9 cellular contexts compared by ENCODE assay signal in genomic region chr3:128076465-128076782, GRCh38. TPM values are rescaled to one million over a fixed set of nuclear protein-coding genes. Genes with fewer than 3 reads are reported as not detected.
A peak's percentile ranks its signal among the peaks of the same experiment; 100 is the strongest.
DNase-seq lines count a peak whose midpoint lies in the region; ATAC-seq and TF ChIP-seq lines count a peak whose summit lies in the region.
"Had no signal": no experiment of that assay in that cellular context is flagged by ENCODE, and none has a peak within 500 bp of the region (broad histone marks: within the 10 kb centered on the region; RNA-seq: fewer than 3 reads in every experiment).

No MANE protein-coding gene starts in this region.

- peak in 1 of 5 donors; percentile 22 for DNase-seq in CD4-positive, alpha-beta memory T cell
- no peak for DNase-seq in heart right ventricle
- no peak for DNase-seq in ovary
- no peak for DNase-seq in UCSD-AML1 (lab: John Stamatoyannopoulos, UW; ENCODE audit: unreplicated experiment)
- no peak for DNase-seq in HuH-7 (ENCODE audit: low spot score)
- DNase-seq in substantia nigra (lab: John Stamatoyannopoulos, UW), result no peak
- DNase-seq: midbrain had no signal

- H3K36me3 ChIP-seq in CD4-positive, alpha-beta memory T cell (ENCODE audit: insufficient read depth, low read length), result peaks cover 5% of the 10 kb centered on the region
- peaks cover 0 to 44% (median 3%) of the 10 kb centered on the region in 9 donors for H3K36me3 ChIP-seq in heart right ventricle
- no peaks in the 10 kb centered on the region for H3K36me3 ChIP-seq in ovary

- no peaks in the 10 kb centered on the region for H3K27me3 ChIP-seq in CD4-positive, alpha-beta memory T cell (ENCODE audit: insufficient read depth, low read length)
- H3K27me3 ChIP-seq in heart right ventricle (no peaks in the 10 kb centered on the region), ovary (no peaks in the 10 kb centered on the region)

- ATAC-seq in heart right ventricle (peak; percentile 2 to 28 (median 6)), GM18505 (IDR thresholded peaks at IDR 0.05; ENCODE audit: unreplicated experiment) (no peak)

- H3K36me3 Mint-ChIP-seq in CD4-positive, alpha-beta memory T cell, result peaks cover 31 to 41% of the 10 kb centered on the region in 2 donors
- H3K36me3 Mint-ChIP-seq in activated naive CD4-positive, alpha-beta T cell treated with anti-CD3 and anti-CD28 coated beads, Interleukin-2, amount 50 U/mL, for 24 hours, result peaks cover 13% of the 10 kb centered on the region

- POLR2A ChIA-PET in CD4-positive, alpha-beta memory T cell (lab: Charles Lee; ENCODE audit: partially characterized antibody), result interaction anchor here (1.6 kb wide), 1 partner anchor 24 kb away, joined by 8 read pairs; the partner anchor contains the start of gene SEC61A1

- H3K27ac ChIP-seq in CD4-positive, alpha-beta memory T cell (ENCODE audit: low read depth, low read length), result no peak overlapping the region
- H3K27ac ChIP-seq in heart right ventricle (peak overlapping the region in 4 of 10 donors; percentile 37 to 57 (median 46)), ovary (no peak overlapping the region), substantia nigra (ENCODE audit: low read depth, low read length, poor library complexity, severe bottlenecking) (no peak overlapping the region)

- intact Hi-C loops in CD4-positive, alpha-beta memory T cell (cut with micrococcal nuclease), result loop anchor here (1.0 to 5.0 kb wide), 3 partner anchors 46 to 532 kb away; partner anchors contain the start of gene RUVBL1
- intact Hi-C loops in heart right ventricle (cut with DNase I) (loop anchor here in 3 of 10 donors (5.0 to 10.0 kb wide), 3 partner anchors 56 to 531 kb away; no protein-coding TSS in a partner anchor), ovary (cut with DNase I) (loop anchor here (5.0 to 10.0 kb wide), 5 partner anchors 91 to 531 kb away; partner anchors contain the start of gene GATA2 (in 2 of the 4))

- H3K27ac Mint-ChIP-seq in CD4-positive, alpha-beta memory T cell, result peak overlapping the region in 3 of 7 donors; percentile 52 to 81 (median 72)
- H3K27ac Mint-ChIP-seq in activated naive CD4-positive, alpha-beta T cell treated with anti-CD3 and anti-CD28 coated beads, Interleukin-2, amount 50 U/mL, for 24 hours, result no peak overlapping the region

- no peaks in the 10 kb centered on the region for H3K9me3 ChIP-seq in CD4-positive, alpha-beta memory T cell (ENCODE audit: control insufficient read depth in 1 of 2, low read length in 2 of 2)
- H3K9me3 ChIP-seq in heart right ventricle, result no peaks in the 10 kb centered on the region
- H3K9me3 ChIP-seq in ovary, result no peaks in the 10 kb centered on the region

- H3K4me3 ChIP-seq in CD4-positive, alpha-beta memory T cell (ENCODE audit: low read length in 2 of 2), result peak overlapping the region in 1 of 2 donors; percentile 39
- peak overlapping the region; percentile 38 to 63 (median 56) for H3K4me3 ChIP-seq in heart right ventricle
- peak overlapping the region; percentile 32 for H3K4me3 ChIP-seq in ovary

- TF ChIP-seq CTCF in heart right ventricle (IDR thresholded peaks at IDR 0.05) (no peak), ovary (IDR thresholded peaks at IDR 0.05) (no peak)

- CTCF ChIA-PET in CD4-positive, alpha-beta memory T cell (lab: Charles Lee; ENCODE audit: partially characterized antibody), result interaction anchor here (0.9 to 3.1 kb wide), 4 partner anchors 9 to 57 kb away, joined by 3 to 15 read pairs (median 8); no protein-coding TSS in a partner anchor

- peak overlapping the region; percentile 57 to 82 (median 75) for H3K4me3 Mint-ChIP-seq in CD4-positive, alpha-beta memory T cell
- peak overlapping the region; percentile 76 for H3K4me3 Mint-ChIP-seq in activated naive CD4-positive, alpha-beta T cell treated with anti-CD3 and anti-CD28 coated beads, Interleukin-2, amount 50 U/mL, for 24 hours

- peaks cover 2 to 27% (median 6%) of the 10 kb centered on the region in 4 donors for H3K4me1 Mint-ChIP-seq in CD4-positive, alpha-beta memory T cell
- peaks cover 8% of the 10 kb centered on the region for H3K4me1 Mint-ChIP-seq in activated naive CD4-positive, alpha-beta T cell treated with anti-CD3 and anti-CD28 coated beads, Interleukin-2, amount 50 U/mL, for 24 hours

- TF ChIP-seq POLR2A in ovary (IDR thresholded peaks at IDR 0.05), result no peak
- TF ChIP-seq POLR2A in GM18505 (IDR thresholded peaks at IDR 0.05; ENCODE audit: borderline replicate concordance, extremely low read depth, insufficient read depth, insufficient read length), result no peak

- H3K27me3 Mint-ChIP-seq in CD4-positive, alpha-beta memory T cell, result no peaks in the 10 kb centered on the region
- no peaks in the 10 kb centered on the region for H3K27me3 Mint-ChIP-seq in activated naive CD4-positive, alpha-beta T cell treated with anti-CD3 and anti-CD28 coated beads, Interleukin-2, amount 50 U/mL, for 24 hours

- H3K4me1 ChIP-seq in CD4-positive, alpha-beta memory T cell (ENCODE audit: insufficient read depth, low read length), result peaks cover 20% of the 10 kb centered on the region
- H3K4me1 ChIP-seq in heart right ventricle, result peaks cover 6 to 71% (median 46%) of the 10 kb centered on the region in 9 donors
- peaks cover 6% of the 10 kb centered on the region for H3K4me1 ChIP-seq in ovary (ENCODE audit: insufficient read depth)

- 22 to 23% methylated on average over 18 of the region's 18 CpGs for WGBS in heart right ventricle, 2 donors
- WGBS in ovary, 3 donors, result 45 to 91% (median 57%) methylated on average over 18 of the region's 18 CpGs

- H3K9me3 Mint-ChIP-seq in CD4-positive, alpha-beta memory T cell, result no peaks in the 10 kb centered on the region
- no peaks in the 10 kb centered on the region for H3K9me3 Mint-ChIP-seq in activated naive CD4-positive, alpha-beta T cell treated with anti-CD3 and anti-CD28 coated beads, Interleukin-2, amount 50 U/mL, for 24 hours

- no peak for TF ChIP-seq EP300 in ovary (IDR thresholded peaks at IDR 0.05)

RNA-seq across cellular contexts. Expression of gene SEC61A1, which starts 24.2 kb away (rescaled TPM):
- 100 to 1,000 TPM; 203 to 212 TPM for total RNA-seq in CD4-positive, alpha-beta memory T cell
- polyA plus RNA-seq in CD4-positive, alpha-beta memory T cell, result 100 to 1,000 TPM; 156 to 182 TPM
- total RNA-seq in heart right ventricle (100 to 1,000 TPM in 1 of 10 donors, 10 to 100 TPM in 9; 54.8 to 111 (median 62.1) TPM), ovary (100 to 1,000 TPM in 6 of 7 donors, 10 to 100 TPM in 1; 52.3 to 165 (median 121) TPM)
- polyA plus RNA-seq in heart right ventricle (100 to 1,000 TPM in 1 of 2 donors, 10 to 100 TPM in 1; 41.0 to 131 TPM), ovary (100 to 1,000 TPM in 1 of 2 donors, 10 to 100 TPM in 1; 72.0 to 217 TPM)

RNA-seq across cellular contexts. Expression of gene RUVBL1, which starts 47.2 kb away (rescaled TPM):
- 10 to 100 TPM; 26.6 to 27.0 TPM for total RNA-seq in CD4-positive, alpha-beta memory T cell
- 10 to 100 TPM; 66.8 to 71.4 TPM for polyA plus RNA-seq in CD4-positive, alpha-beta memory T cell
- 10 to 100 TPM; 23.5 to 34.4 (median 25.6) TPM for total RNA-seq in heart right ventricle
- 10 to 100 TPM in 1 of 2 donors, 1 to 10 TPM in 1; 9.4 to 38.5 TPM for polyA plus RNA-seq in heart right ventricle
- total RNA-seq in ovary, result 10 to 100 TPM; 15.6 to 34.6 (median 25.1) TPM
- polyA plus RNA-seq in ovary, result 10 to 100 TPM; 16.3 to 37.9 TPM
